In genomic region chr20:58612021-58612700, GRCh38 we compare ENCODE assay signal across 22 cellular contexts. TPM values are rescaled to one million over a fixed set of nuclear protein-coding genes. Genes with fewer than 3 reads are reported as not detected.
DNase-seq lines count a peak whose midpoint lies in the region; TF ChIP-seq lines count a peak whose summit lies in the region.
"Had no signal": no experiment of that assay in that cellular context is flagged by ENCODE, and none has a peak within 500 bp of the region (broad histone marks: within the 10 kb centered on the region; RNA-seq: fewer than 3 reads in every experiment).

No MANE protein-coding gene starts in this region.

- H3K27me3 ChIP-seq in BE2C = no peaks in the 10 kb centered on the region
- H3K27me3 ChIP-seq: brain microvascular endothelial cell, MG63, transverse colon had no signal

- TF ChIP-seq CTCF in C4-2B (conservative IDR thresholded peaks at IDR 0.05) (no peak), VCaP (conservative IDR thresholded peaks at IDR 0.05) (no peak), fibroblast of the aortic adventitia (IDR thresholded peaks at IDR 0.05; ENCODE audit: insufficient read depth, low read length) (no peak), BE2C (IDR thresholded peaks at IDR 0.05; ENCODE audit: low read depth, low read length) (no peak)

- no peaks in the 10 kb centered on the region for H3K4me1 ChIP-seq in BE2C
- H3K4me1 ChIP-seq: psoas muscle had no signal

- no peak overlapping the region for H3K4me3 ChIP-seq in fibroblast of the aortic adventitia (ENCODE audit: low read depth, low read length)
- H3K4me3 ChIP-seq in BE2C (ENCODE audit: low read depth, low read length) = no peak overlapping the region
- H3K4me3 ChIP-seq: MG63, psoas muscle, transverse colon had no signal

- H3K27ac ChIP-seq in C4-2B = peak overlapping the region; percentile 86
- peak overlapping the region; percentile 76 for H3K27ac ChIP-seq in VCaP
- H3K27ac ChIP-seq: brain microvascular endothelial cell, psoas muscle, transverse colon had no signal

- no peaks in the 10 kb centered on the region for H3K36me3 ChIP-seq in BE2C
- H3K36me3 ChIP-seq: brain microvascular endothelial cell, MG63, transverse colon had no signal

- peak; percentile 46 for DNase-seq in fibroblast of the aortic adventitia (ENCODE audit: low read depth)
- peak; percentile 24 for DNase-seq in pons (ENCODE audit: low spot score)
- DNase-seq in NCI-H146 treated with DMSO at 0.1 percent for 48 hours (lab: John Stamatoyannopoulos, UW; ENCODE audit: unreplicated experiment) = no peak
- no peak for DNase-seq in NCI-H1105 (lab: John Stamatoyannopoulos, UW)
- DNase-seq in NCI-H345 (lab: John Stamatoyannopoulos, UW) = no peak
- DNase-seq in BE2C = no peak
- DNase-seq: activated CD8-positive, alpha-beta T cell treated with anti-CD3 and anti-CD28 coated beads for 36 hours; activated naive CD4-positive, alpha-beta T cell treated with anti-CD3 and anti-CD28 coated beads, Interleukin-2, amount 10 ng/mL, durations not matched to agents 7 days and 5 days; activated T-cell treated with anti-CD3 and anti-CD28 coated beads, Interleukin-2, amount 50 U/mL, for 24 hours; brain microvascular endothelial cell; effector CD8-positive, alpha-beta T cell; head of caudate nucleus; mesenchymal stem cell; MG63; naive thymus-derived CD8-positive, alpha-beta T cell; NCI-H2029; NCI-H510A treated with DMSO at 0.1 percent for 48 hours; SHP77 treated with DMSO at 0.1 percent for 48 hours; transverse colon had no signal

- no peaks in the 10 kb centered on the region for H3K9me3 ChIP-seq in BE2C
- H3K9me3 ChIP-seq: MG63, psoas muscle, transverse colon had no signal

RNA-seq across cellular contexts. Expression of gene STX16, which starts 38.9 kb away (rescaled TPM):
- total RNA-seq in fibroblast of the aortic adventitia (ENCODE audit: low replicate concordance) = 25.5 and 26.5 TPM in 2 replicates
- 83.5 TPM for polyA plus RNA-seq in BE2C (2012; ENCODE audit: insufficient read depth, insufficient read length, low read depth)

Comparison
In these comparisons a context has a peak if more than half of its experiments do, and no peak if none do; other contexts are left out.
1. DNase-seq: peak in fibroblast of the aortic adventitia (single experiment) and pons (single experiment); none in NCI-H146 treated with DMSO at 0.1 percent for 48 hours (single experiment), NCI-H1105 (single experiment), NCI-H345 (single experiment) and BE2C (single experiment).